Comparison of ENCODE assay signal across 24 cellular contexts in genomic region chr15:51065781-51066180, GRCh38. TPM values are rescaled to one million over a fixed set of nuclear protein-coding genes. Genes with fewer than 3 reads are reported as not detected.
DNase-seq lines count a peak whose midpoint lies in the region; ATAC-seq and TF ChIP-seq lines count a peak whose summit lies in the region.
"Had no signal": no experiment of that assay in that cellular context is flagged by ENCODE, and none has a peak within 500 bp of the region (broad histone marks: within the 10 kb centered on the region; RNA-seq: fewer than 3 reads in every experiment).

No MANE protein-coding gene starts in this region.

- ATAC-seq in aorta (ENCODE audit: low FRiP score), result peak; percentile 50
- ATAC-seq in HG02759 (IDR thresholded peaks at IDR 0.05; ENCODE audit: unreplicated experiment), result no peak
- ATAC-seq in GM19467 (IDR thresholded peaks at IDR 0.05; ENCODE audit: unreplicated experiment), result no peak

- H3K4me1 ChIP-seq in esophagus muscularis mucosa, result peaks cover 0 to 36% (median 30%) of the 10 kb centered on the region in 4 donors
- peaks cover 0 to 4% of the 10 kb centered on the region in 2 donors for H3K4me1 ChIP-seq in muscle layer of duodenum (ENCODE audit: control insufficient read depth in 1 of 2, insufficient read depth in 2 of 2, low read length in 2 of 2)
- H3K4me1 ChIP-seq in transverse colon, result peaks cover 0 to 7% (median 0%) of the 10 kb centered on the region in 4 donors
- H3K4me1 ChIP-seq in aorta (ENCODE audit: control insufficient read depth in 1 of 2, insufficient read depth in 2 of 2, low read length in 2 of 2), result no peaks in the 10 kb centered on the region
- H3K4me1 ChIP-seq: Peyer's patch had no signal

- H3K4me3 ChIP-seq in esophagus muscularis mucosa (no peak overlapping the region), muscle layer of duodenum (ENCODE audit: low read depth in 1 of 2, low read length in 2 of 2) (no peak overlapping the region), transverse colon (no peak overlapping the region), aorta (ENCODE audit: low read length in 2 of 2) (no peak overlapping the region)
- H3K4me3 ChIP-seq: BLaER1, GM23248, Peyer's patch had no signal

- TF ChIP-seq CTCF in esophagus muscularis mucosa (IDR thresholded peaks at IDR 0.05) (no peak), transverse colon (IDR thresholded peaks at IDR 0.05) (no peak)

- in situ Hi-C loops in transverse colon (cut with MboI; ENCODE audit: low pct_ligation_motif_present in 1 of 4, low pct_unique_long_range_greater_than_20kb in 1 of 4, low sequenced_read_pairs in 3 of 4), result loop anchor here in 1 of 4 donors (25.0 kb wide), 1 partner anchor 103 kb away; no protein-coding TSS in a partner anchor

- H3K36me3 ChIP-seq in esophagus muscularis mucosa (no peaks in the 10 kb centered on the region), muscle layer of duodenum (ENCODE audit: control insufficient read depth in 1 of 2, insufficient read depth in 2 of 2, low read length in 2 of 2) (no peaks in the 10 kb centered on the region), transverse colon (no peaks in the 10 kb centered on the region), aorta (ENCODE audit: control insufficient read depth in 1 of 2, insufficient read depth in 2 of 2, low read length in 1 of 2) (no peaks in the 10 kb centered on the region)
- H3K36me3 ChIP-seq: BLaER1, Peyer's patch had no signal

- WGBS in esophagus muscularis mucosa, result 50% methylated on average over 1 of the region's 1 CpG
- 86 to 100% methylated on average over 1 of the region's 1 CpG for WGBS in transverse colon (ENCODE audit: low coverage in 1 of 2), 2 donors
- WGBS in aorta, 2 donors, result 66 to 67% methylated on average over 1 of the region's 1 CpG

- intact Hi-C loops in esophagus muscularis mucosa (cut with DNase I), result no loop called here
- intact Hi-C loops in transverse colon (cut with DNase I; ENCODE audit: low total_unique reads), result no loop called here
- intact Hi-C loops in aorta (cut with DNase I), result no loop called here

- TF ChIP-seq EP300 in esophagus muscularis mucosa (IDR thresholded peaks at IDR 0.05) (no peak), transverse colon (IDR thresholded peaks at IDR 0.05; ENCODE audit: low read depth) (no peak)

- TF ChIP-seq POLR2A in esophagus muscularis mucosa (IDR thresholded peaks at IDR 0.05; ENCODE audit: low read depth) (no peak), transverse colon (IDR thresholded peaks at IDR 0.05) (no peak)

- peak overlapping the region; percentile 16 to 52 (median 48) for H3K27ac ChIP-seq in esophagus muscularis mucosa (replicated peaks in 1 of 4)
- peak overlapping the region; percentile 1 for H3K27ac ChIP-seq in muscle layer of duodenum (ENCODE audit: low read length)
- H3K27ac ChIP-seq in transverse colon, result peak overlapping the region in 3 of 4 donors; percentile 12 to 28 (median 28)
- no peak overlapping the region for H3K27ac ChIP-seq in aorta (ENCODE audit: low read depth in 1 of 2, low read length in 2 of 2)
- H3K27ac ChIP-seq: BLaER1, GM23248, KMS-11 had no signal

- DNase-seq in esophagus muscularis mucosa (ENCODE audit: extremely low spot score) (no peak), transverse colon (no peak), aorta (no peak), activated gamma-delta T cell (lab: John Stamatoyannopoulos, UW) (no peak)
- DNase-seq: CD4-positive, CD25-positive, alpha-beta regulatory T cell; DMS53; GM23248; H7; MM.1S; NCI-H1417; NCI-H1694; NCI-H2029 treated with DMSO at 0.1 percent for 48 hours; NCI-H2227 treated with DMSO at 0.1 percent for 48 hours; NCI-H69; OCI-M1; Peyer's patch; SHP77 treated with DMSO at 0.1 percent for 48 hours had no signal

- H3K27me3 ChIP-seq in esophagus muscularis mucosa (no peaks in the 10 kb centered on the region), muscle layer of duodenum (ENCODE audit: low read depth, low read length) (no peaks in the 10 kb centered on the region), transverse colon (no peaks in the 10 kb centered on the region), aorta (ENCODE audit: control insufficient read depth in 1 of 2, insufficient read depth in 2 of 2, low read length in 1 of 2) (no peaks in the 10 kb centered on the region)
- H3K27me3 ChIP-seq: BLaER1, Peyer's patch had no signal

- no peaks in the 10 kb centered on the region for H3K9me3 ChIP-seq in esophagus muscularis mucosa
- no peaks in the 10 kb centered on the region for H3K9me3 ChIP-seq in muscle layer of duodenum (ENCODE audit: control insufficient read depth in 1 of 2, low read length in 2 of 2)
- H3K9me3 ChIP-seq in transverse colon, result no peaks in the 10 kb centered on the region
- H3K9me3 ChIP-seq in aorta (ENCODE audit: control insufficient read depth, low read length), result no peaks in the 10 kb centered on the region
- H3K9me3 ChIP-seq: BLaER1, Peyer's patch had no signal

RNA-seq across cellular contexts. Expression of gene TNFAIP8L3, which starts 28.9 kb away (rescaled TPM):
- total RNA-seq in esophagus muscularis mucosa, result 10 to 100 TPM; 13.4 to 26.4 (median 15.6) TPM
- total RNA-seq in transverse colon, result 10 to 100 TPM in 1 of 4 donors, 1 to 10 TPM in 3; 6.8 to 35.5 (median 8.6) TPM
- total RNA-seq in aorta, result 10 to 100 TPM; 24.5 to 48.4 TPM
- 10 to 100 TPM; 26.4 to 28.0 TPM for polyA plus RNA-seq in aorta
- total RNA-seq: CD4-positive, CD25-positive, alpha-beta regulatory T cell; G401 had no signal
- polyA plus RNA-seq: CD4-positive, CD25-positive, alpha-beta regulatory T cell; IgD-negative memory B cell had no signal

Comparison
In these comparisons a context has a peak if more than half of its experiments do, and no peak if none do; other contexts are left out.
1. H3K27ac ChIP-seq: peak in esophagus muscularis mucosa (4 of 4), muscle layer of duodenum (single experiment) and transverse colon (3 of 4); none in aorta (0 of 2).